ENCODE assay signal across 22 cellular contexts in the genomic region with DNA sequence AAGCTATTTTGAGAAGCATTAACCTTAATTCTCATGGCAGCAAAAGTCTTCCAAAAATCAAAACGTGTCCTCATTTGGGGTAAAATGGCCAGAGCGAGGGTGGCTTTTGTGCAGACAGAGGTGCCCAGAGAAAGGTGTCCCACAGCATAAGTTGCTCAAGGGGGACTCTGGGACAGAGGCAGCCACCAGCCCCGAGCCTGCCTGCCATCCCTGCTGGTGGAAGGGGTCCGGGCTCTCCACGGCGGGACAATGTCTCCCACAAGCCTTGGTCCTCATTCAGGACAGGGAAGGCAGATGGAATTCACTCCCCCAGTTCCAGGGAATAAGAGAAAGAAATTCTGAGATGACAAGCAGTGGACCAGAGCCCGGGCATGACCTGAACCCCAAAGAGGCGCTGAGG. TPM values are rescaled to one million over a fixed set of nuclear protein-coding genes. Genes with fewer than 3 reads are reported as not detected.
A peak's percentile ranks its signal among the peaks of the same experiment; 100 is the strongest.
DNase-seq lines count a peak whose midpoint lies in the region; ATAC-seq, FAIRE-seq and TF ChIP-seq lines count a peak whose summit lies in the region.
"Had no signal": no experiment of that assay in that cellular context is flagged by ENCODE, and none has a peak within 500 bp of the region (broad histone marks: within the 10 kb centered on the region; RNA-seq: fewer than 3 reads in every experiment).

No MANE protein-coding gene starts in this region.

- no peak overlapping the region for H3K27ac Mint-ChIP-seq in endodermal cell
- peak overlapping the region; percentile 97 for H3K27ac Mint-ChIP-seq in neural crest cell (ENCODE audit: unreplicated experiment)
- H3K27ac Mint-ChIP-seq in type B pancreatic cell: peak overlapping the region; percentile 45
- no peak overlapping the region for H3K27ac Mint-ChIP-seq in activated T-helper 2 cell treated with anti-CD3 and anti-CD28 coated beads, Interferon-gamma antibody, Interleukin-2, Interleukin-4, amounts not matched to agents 10 μg/mL and 5 μg/mL and 100 μg/mL, durations not matched to agents 14 hours and 24 hours and 36 hours
- H3K27ac Mint-ChIP-seq: CD4-positive, CD25-positive, alpha-beta regulatory T cell had no signal

- WGBS in endodermal cell (ENCODE audit: insufficient coverage in 1 of 2, insufficient read length in 1 of 2), 2 experiments: 91 to 94% methylated on average over 8 of the region's 8 CpGs

- DNase-seq in Right ventricle myocardium superior (peak; percentile 29), right atrium auricular region (ENCODE audit: low spot score) (no peak), endodermal cell (no peak), neural crest cell (ENCODE audit: low read depth, low spot score) (no peak), type B pancreatic cell (ENCODE audit: extremely low spot score, unreplicated experiment) (no peak), D721Med (ENCODE audit: insufficient read length, low spot score) (no peak), CD1c-positive myeloid dendritic cell (ENCODE audit: extremely low spot score) (no peak)
- DNase-seq in activated T-helper 2 cell treated with anti-CD3 and anti-CD28 coated beads, Interferon-gamma antibody, Interleukin-2, Interleukin-4, amounts not matched to agents 10 μg/mL and 5 μg/mL and 100 μg/mL, durations not matched to agents 14 hours and 24 hours and 36 hours (ENCODE audit: low spot score): no peak
- DNase-seq: CD4-positive, CD25-positive, alpha-beta regulatory T cell; DMS53; GOT3; HCEC 1CT; NCI-H1092; NCI-H1417 treated with DMSO at 0.1 percent for 48 hours; NCI-H1694 treated with DMSO at 0.1 percent for 48 hours; NCI-H2081; NCI-H2227 treated with DMSO at 0.1 percent for 48 hours; NCI-H526 treated with DMSO at 0.1 percent for 48 hours; RPMI8226; SHP77 treated with DMSO at 0.1 percent for 48 hours had no signal

- H3K4me1 Mint-ChIP-seq in endodermal cell (peaks cover 13% of the 10 kb centered on the region), neural crest cell (peaks cover 61% of the 10 kb centered on the region), type B pancreatic cell (ENCODE audit: unreplicated experiment) (peaks cover 16% of the 10 kb centered on the region)
- H3K4me1 Mint-ChIP-seq in activated T-helper 2 cell treated with anti-CD3 and anti-CD28 coated beads, Interferon-gamma antibody, Interleukin-2, Interleukin-4, amounts not matched to agents 10 μg/mL and 5 μg/mL and 100 μg/mL, durations not matched to agents 14 hours and 24 hours and 36 hours (ENCODE audit: low read depth): no peaks in the 10 kb centered on the region
- H3K4me1 Mint-ChIP-seq: CD4-positive, CD25-positive, alpha-beta regulatory T cell had no signal

- H3K4me1 ChIP-seq in right atrium auricular region: no peaks in the 10 kb centered on the region
- H3K4me1 ChIP-seq in endodermal cell (ENCODE audit: control insufficient read depth, insufficient read depth, low read length): no peaks in the 10 kb centered on the region

- H3K9me3 Mint-ChIP-seq in endodermal cell (no peaks in the 10 kb centered on the region), neural crest cell (peaks cover 2% of the 10 kb centered on the region), type B pancreatic cell (no peaks in the 10 kb centered on the region)
- no peaks in the 10 kb centered on the region for H3K9me3 Mint-ChIP-seq in activated T-helper 2 cell treated with anti-CD3 and anti-CD28 coated beads, Interferon-gamma antibody, Interleukin-2, Interleukin-4, amounts not matched to agents 10 μg/mL and 5 μg/mL and 100 μg/mL, durations not matched to agents 14 hours and 24 hours and 36 hours

- no peaks in the 10 kb centered on the region for H3K36me3 ChIP-seq in right atrium auricular region
- no peaks in the 10 kb centered on the region for H3K36me3 ChIP-seq in endodermal cell (ENCODE audit: control insufficient read depth, insufficient read depth, low read length)

- no peaks in the 10 kb centered on the region for H3K9me3 ChIP-seq in right atrium auricular region
- no peaks in the 10 kb centered on the region for H3K9me3 ChIP-seq in endodermal cell (ENCODE audit: control insufficient read depth, low read length)

- H3K27ac ChIP-seq in right atrium auricular region (no peak overlapping the region), endodermal cell (ENCODE audit: low read depth, low read length) (peak overlapping the region; percentile 78)
- H3K27ac ChIP-seq: HL-60 had no signal

- H3K4me3 Mint-ChIP-seq in endodermal cell: no peak overlapping the region
- peak overlapping the region; percentile 82 for H3K4me3 Mint-ChIP-seq in neural crest cell
- H3K4me3 Mint-ChIP-seq in type B pancreatic cell: no peak overlapping the region
- no peak overlapping the region for H3K4me3 Mint-ChIP-seq in activated T-helper 2 cell treated with anti-CD3 and anti-CD28 coated beads, Interferon-gamma antibody, Interleukin-2, Interleukin-4, amounts not matched to agents 10 μg/mL and 5 μg/mL and 100 μg/mL, durations not matched to agents 14 hours and 24 hours and 36 hours (ENCODE audit: low read depth)
- H3K4me3 Mint-ChIP-seq: CD4-positive, CD25-positive, alpha-beta regulatory T cell had no signal

- FAIRE-seq in D721Med (lab: Jason Lieb, UNC): no peak
- FAIRE-seq: GM18507 had no signal

- TF ChIP-seq CTCF in right atrium auricular region (IDR thresholded peaks at IDR 0.05) (no peak), endodermal cell (conservative IDR thresholded peaks at IDR 0.05) (no peak), neural crest cell (conservative IDR thresholded peaks at IDR 0.05) (no peak), type B pancreatic cell (conservative IDR thresholded peaks at IDR 0.05) (no peak), D721Med (IDR thresholded peaks at IDR 0.05; ENCODE audit: insufficient read depth, missing control alignments) (no peak)

- no peak for ATAC-seq in Right ventricle myocardium superior (ENCODE audit: poor library complexity)

- H3K27me3 ChIP-seq in right atrium auricular region (no peaks in the 10 kb centered on the region), endodermal cell (ENCODE audit: control insufficient read depth, insufficient read depth, low read length, poor library complexity, severe bottlenecking) (no peaks in the 10 kb centered on the region)

- intact Hi-C loops in Right ventricle myocardium superior (cut with DNase I): no loop called here
- intact Hi-C loops in activated T-helper 2 cell treated with anti-CD3 and anti-CD28 coated beads, Interferon-gamma antibody, Interleukin-2, Interleukin-4, amounts not matched to agents 10 μg/mL and 5 μg/mL and 100 μg/mL, durations not matched to agents 14 hours and 24 hours and 36 hours (cut with micrococcal nuclease): no loop called here

- no peak overlapping the region for H3K4me3 ChIP-seq in right atrium auricular region
- H3K4me3 ChIP-seq in endodermal cell (ENCODE audit: low read length): no peak overlapping the region

- H3K9ac ChIP-seq in endodermal cell (ENCODE audit: extremely low read depth, low read length, poor library complexity, severe bottlenecking): no peak overlapping the region

- H3K27me3 Mint-ChIP-seq in endodermal cell (ENCODE audit: insufficient read depth) (no peaks in the 10 kb centered on the region), neural crest cell (ENCODE audit: low read depth) (no peaks in the 10 kb centered on the region), type B pancreatic cell (peaks cover 20% of the 10 kb centered on the region)
- H3K27me3 Mint-ChIP-seq in activated T-helper 2 cell treated with anti-CD3 and anti-CD28 coated beads, Interferon-gamma antibody, Interleukin-2, Interleukin-4, amounts not matched to agents 10 μg/mL and 5 μg/mL and 100 μg/mL, durations not matched to agents 14 hours and 24 hours and 36 hours (ENCODE audit: low read depth): no peaks in the 10 kb centered on the region

- H3K36me3 Mint-ChIP-seq in endodermal cell (ENCODE audit: low read depth): no peaks in the 10 kb centered on the region
- H3K36me3 Mint-ChIP-seq in neural crest cell (ENCODE audit: low read depth): no peaks in the 10 kb centered on the region
- H3K36me3 Mint-ChIP-seq in type B pancreatic cell: no peaks in the 10 kb centered on the region
- H3K36me3 Mint-ChIP-seq in activated T-helper 2 cell treated with anti-CD3 and anti-CD28 coated beads, Interferon-gamma antibody, Interleukin-2, Interleukin-4, amounts not matched to agents 10 μg/mL and 5 μg/mL and 100 μg/mL, durations not matched to agents 14 hours and 24 hours and 36 hours (ENCODE audit: low read depth): no peaks in the 10 kb centered on the region
- H3K36me3 Mint-ChIP-seq: CD4-positive, CD25-positive, alpha-beta regulatory T cell had no signal

RNA-seq across cellular contexts. Expression of a gene that starts 12.6 kb away (rescaled TPM):
- total RNA-seq in Right ventricle myocardium superior: 0.89 TPM
- 1 to 10 TPM in 1 of 2 donors, under 1 TPM in 1; 0.22 to 1.5 TPM for total RNA-seq in right atrium auricular region
- 10 to 100 TPM; 47.7 to 64.7 TPM for total RNA-seq in endodermal cell
- 8.9 TPM for polyA plus RNA-seq in endodermal cell (2013, experiment 1 of 2)
- polyA plus RNA-seq in endodermal cell (2013, experiment 2 of 2): 8.4 TPM
- 11.3 and 12.2 TPM in 2 replicates for total RNA-seq in neural crest cell
- total RNA-seq in type B pancreatic cell (ENCODE audit: low replicate concordance): 16.1 and 28.9 TPM in 2 replicates
- total RNA-seq in activated T-helper 2 cell treated with anti-CD3 and anti-CD28 coated beads, Interferon-gamma antibody, Interleukin-2, Interleukin-4, amounts not matched to agents 10 μg/mL and 5 μg/mL and 100 μg/mL, durations not matched to agents 14 hours and 24 hours and 36 hours: not detected in 2 replicates
- total RNA-seq: CD4-positive, CD25-positive, alpha-beta regulatory T cell had no signal
- polyA plus RNA-seq: CD4-positive, CD25-positive, alpha-beta regulatory T cell had no signal

Comparison
In these comparisons a context has a peak if more than half of its experiments do, and no peak if none do; other contexts are left out.
1. H3K27ac Mint-ChIP-seq: peak in neural crest cell (single experiment) and type B pancreatic cell (single experiment); none in endodermal cell (single experiment) and activated T-helper 2 cell treated with anti-CD3 and anti-CD28 coated beads, Interferon-gamma antibody, Interleukin-2, Interleukin-4, amounts not matched to agents 10 μg/mL and 5 μg/mL and 100 μg/mL, durations not matched to agents 14 hours and 24 hours and 36 hours (single experiment).